In genomic region chr5:158390556-158390955, GRCh38 we compare ENCODE assay signal across 10 cellular contexts.
DNase-seq lines count a peak whose midpoint lies in the region; ATAC-seq, FAIRE-seq and TF ChIP-seq lines count a peak whose summit lies in the region.
"Had no signal": no experiment of that assay in that cellular context is flagged by ENCODE, and none has a peak within 500 bp of the region (broad histone marks: within the 10 kb centered on the region; RNA-seq: fewer than 3 reads in every experiment).

No MANE protein-coding gene starts in this region.

- DNase-seq in SW 1271 (lab: John Stamatoyannopoulos, UW) (peak; percentile 48 to 88), memory B cell (ENCODE audit: low spot score in 2 of 2) (no peak), left colon (no peak), type B pancreatic cell (ENCODE audit: extremely low spot score, unreplicated experiment) (no peak), Right ventricle myocardium superior (no peak), H54 (ENCODE audit: insufficient read length, low spot score) (no peak)
- DNase-seq: NCI-H69 had no signal

- H3K27me3 Mint-ChIP-seq in memory B cell, result no peaks in the 10 kb centered on the region
- no peaks in the 10 kb centered on the region for H3K27me3 Mint-ChIP-seq in type B pancreatic cell

- H3K4me1 Mint-ChIP-seq in memory B cell (peaks cover 8% of the 10 kb centered on the region), type B pancreatic cell (ENCODE audit: unreplicated experiment) (peaks cover 10% of the 10 kb centered on the region)

- H3K4me3 Mint-ChIP-seq in memory B cell, result no peak overlapping the region
- no peak overlapping the region for H3K4me3 Mint-ChIP-seq in type B pancreatic cell

- H3K36me3 Mint-ChIP-seq in memory B cell (no peaks in the 10 kb centered on the region), type B pancreatic cell (no peaks in the 10 kb centered on the region)

- no peak for TF ChIP-seq POLR2A in H54 (IDR thresholded peaks at IDR 0.05; ENCODE audit: low read depth, low read length)

- no peak for FAIRE-seq in H54 (lab: Jason Lieb, UNC)
- FAIRE-seq: TTC549 had no signal

- H3K9me3 Mint-ChIP-seq in memory B cell (peaks cover 4% of the 10 kb centered on the region), type B pancreatic cell (no peaks in the 10 kb centered on the region)

- TF ChIP-seq CTCF in type B pancreatic cell (conservative IDR thresholded peaks at IDR 0.05), result no peak

- ATAC-seq in GM18519 (IDR thresholded peaks at IDR 0.05; ENCODE audit: low FRiP score, unreplicated experiment), result peak; percentile 58
- ATAC-seq in HG03097 (IDR thresholded peaks at IDR 0.05; ENCODE audit: low FRiP score, unreplicated experiment), result peak; percentile 65
- ATAC-seq in memory B cell (ENCODE audit: low read depth), result peak; percentile 43
- no peak for ATAC-seq in left colon
- ATAC-seq in Right ventricle myocardium superior (ENCODE audit: poor library complexity), result no peak

- H3K27ac Mint-ChIP-seq in memory B cell (no peak overlapping the region), type B pancreatic cell (no peak overlapping the region)

- intact Hi-C loops in left colon (cut with DNase I, micrococcal nuclease) (no loop called here), Right ventricle myocardium superior (cut with DNase I) (no loop called here)

Comparison
In these comparisons a context has a peak if more than half of its experiments do, and no peak if none do; other contexts are left out.
1. ATAC-seq: peak in GM18519 (single experiment), HG03097 (single experiment) and memory B cell (single experiment); none in left colon (single experiment) and Right ventricle myocardium superior (single experiment).
2. DNase-seq: peak in SW 1271 (2 of 2); none in memory B cell (0 of 2), left colon (0 of 2), type B pancreatic cell (single experiment), Right ventricle myocardium superior (single experiment) and H54 (single experiment).